ENCODE assay signal across 9 cellular contexts in genomic region chr17:38672788-38673713, GRCh38. TPM values are rescaled to one million over a fixed set of nuclear protein-coding genes. Genes with fewer than 3 reads are reported as not detected.
A peak's percentile ranks its signal among the peaks of the same experiment; 100 is the strongest.
DNase-seq lines count a peak whose midpoint lies in the region; ATAC-seq, FAIRE-seq and TF ChIP-seq lines count a peak whose summit lies in the region.
"Had no signal": no experiment of that assay in that cellular context is flagged by ENCODE, and none has a peak within 500 bp of the region (broad histone marks: within the 10 kb centered on the region; RNA-seq: fewer than 3 reads in every experiment).

No MANE protein-coding gene starts in this region.

- no peak for TF ChIP-seq EP300 in A549 (IDR thresholded peaks at IDR 0.05)

- POLR2A ChIA-PET in A549 (lab: Yijun Ruan, JAX) (no interaction called here), HEK293 (lab: Yijun Ruan, JAX) (no interaction called here)
- POLR2A ChIA-PET in activated naive CD8-positive, alpha-beta T cell treated with anti-CD3 and anti-CD28 coated beads, Interleukin-2, amount 10 ng/mL, durations not matched to agents 7 days and 5 days (lab: Charles Lee): interaction anchor here (1.0 kb wide), 1 partner anchor 55 kb away, joined by 3 read pairs; no protein-coding TSS in a partner anchor

- CTCF ChIA-PET in A549 (lab: Yijun Ruan, JAX) (interaction anchor here (0.7 to 12.7 kb wide), 7 partner anchors 11 to 181 kb away, joined by 3 to 207 read pairs (median 13); partner anchors contain the start of gene SRCIN1), HEK293 (lab: Yijun Ruan, JAX) (interaction anchor here (0.7 to 0.9 kb wide), 2 partner anchors 10 to 73 kb away, joined by 3 read pairs; no protein-coding TSS in a partner anchor)

- no peak for ATAC-seq in A549
- ATAC-seq in activated naive CD8-positive, alpha-beta T cell treated with anti-CD3 and anti-CD28 coated beads, Interleukin-2, amount 10 ng/mL, durations not matched to agents 7 days and 5 days (ENCODE audit: low read depth): no peak
- ATAC-seq in left lung: no peak
- ATAC-seq in HG02571 (IDR thresholded peaks at IDR 0.05; ENCODE audit: unreplicated experiment): no peak

- peaks cover 2% of the 10 kb centered on the region for H3K36me3 Mint-ChIP-seq in activated naive CD8-positive, alpha-beta T cell treated with anti-CD3 and anti-CD28 coated beads, Interleukin-2, amount 10 ng/mL, durations not matched to agents 7 days and 5 days
- no peaks in the 10 kb centered on the region for H3K36me3 Mint-ChIP-seq in mesothelial cell of epicardium

- no peak for TF ChIP-seq RAD21 in A549 (conservative IDR thresholded peaks at IDR 0.05 in 1 of 2, IDR thresholded peaks at IDR 0.05 in 1 of 2)

- peaks cover 31% of the 10 kb centered on the region for H3K4me1 Mint-ChIP-seq in activated naive CD8-positive, alpha-beta T cell treated with anti-CD3 and anti-CD28 coated beads, Interleukin-2, amount 10 ng/mL, durations not matched to agents 7 days and 5 days
- peaks cover 12% of the 10 kb centered on the region for H3K4me1 Mint-ChIP-seq in mesothelial cell of epicardium

- no peak for FAIRE-seq in A549 (lab: Jason Lieb, UNC)

- H3K4me3 ChIP-seq in A549 (peak overlapping the region; percentile 75), HEK293 (ENCODE audit: low read depth, low read length) (no peak overlapping the region), left lung (peak overlapping the region in 1 of 2 donors; percentile 66)

- H3K9me3 ChIP-seq in A549: no peaks in the 10 kb centered on the region
- no peaks in the 10 kb centered on the region for H3K9me3 ChIP-seq in HEK293 (ENCODE audit: control insufficient read depth, insufficient read depth, low read depth, low read length)
- no peaks in the 10 kb centered on the region for H3K9me3 ChIP-seq in left lung

- 81% methylated on average over 39 of the region's 47 CpGs for WGBS in A549 (ENCODE audit: missing lambda C conversion rate)

- H3K4me3 Mint-ChIP-seq in activated naive CD8-positive, alpha-beta T cell treated with anti-CD3 and anti-CD28 coated beads, Interleukin-2, amount 10 ng/mL, durations not matched to agents 7 days and 5 days: peak overlapping the region; percentile 61
- peak overlapping the region; percentile 51 for H3K4me3 Mint-ChIP-seq in mesothelial cell of epicardium

- TF ChIP-seq CTCF in A549 (IDR thresholded peaks at IDR 0.05) (no peak), HEK293 (tag by site-specific recombination; IDR thresholded peaks at IDR 0.05) (no peak), mesothelial cell of epicardium (IDR thresholded peaks at IDR 0.05; ENCODE audit: unreplicated experiment) (no peak), left lung (IDR thresholded peaks at IDR 0.05) (no peak)

- peaks cover 49 to 82% of the 10 kb centered on the region in 2 donors for H3K27me3 ChIP-seq in left lung

- H3K27ac ChIP-seq in A549 (peak overlapping the region in 1 of 2 experiments; percentile 92; a peak in 3 of 6 replicates), HEK293 (ENCODE audit: extremely low read depth, low read depth, low read length) (peak overlapping the region; percentile 8; the same call in 1 of the 2 replicates), left lung (no peak overlapping the region)

- H3K4me1 ChIP-seq in A549: peaks cover 41% of the 10 kb centered on the region
- H3K4me1 ChIP-seq in HEK293 (ENCODE audit: control insufficient read depth, insufficient read depth, low read length): peaks cover 18% of the 10 kb centered on the region
- H3K4me1 ChIP-seq in left lung: peaks cover 15 to 42% of the 10 kb centered on the region in 2 donors

- no peaks in the 10 kb centered on the region for H3K9me3 Mint-ChIP-seq in activated naive CD8-positive, alpha-beta T cell treated with anti-CD3 and anti-CD28 coated beads, Interleukin-2, amount 10 ng/mL, durations not matched to agents 7 days and 5 days
- no peaks in the 10 kb centered on the region for H3K9me3 Mint-ChIP-seq in mesothelial cell of epicardium

- TF ChIP-seq POLR2A in A549 (IDR thresholded peaks at IDR 0.05; ENCODE audit: low read length): no peak

- H3K27ac Mint-ChIP-seq in activated naive CD8-positive, alpha-beta T cell treated with anti-CD3 and anti-CD28 coated beads, Interleukin-2, amount 10 ng/mL, durations not matched to agents 7 days and 5 days: no peak overlapping the region
- no peak overlapping the region for H3K27ac Mint-ChIP-seq in mesothelial cell of epicardium

- H3K36me3 ChIP-seq in HEK293 (ENCODE audit: control insufficient read depth in 2 of 2, insufficient read depth in 1 of 2, low read length in 2 of 2) (no peaks in the 10 kb centered on the region), left lung (no peaks in the 10 kb centered on the region)

- intact Hi-C loops in left lung (cut with DNase I): no loop called here

- H3K27me3 Mint-ChIP-seq in activated naive CD8-positive, alpha-beta T cell treated with anti-CD3 and anti-CD28 coated beads, Interleukin-2, amount 10 ng/mL, durations not matched to agents 7 days and 5 days: peaks cover 43% of the 10 kb centered on the region
- H3K27me3 Mint-ChIP-seq in mesothelial cell of epicardium (ENCODE audit: low read depth): peaks cover 75% of the 10 kb centered on the region

- DNase-seq in A549 (ENCODE audit: low read depth in 1 of 2, low spot score in 1 of 2) (no peak), mesothelial cell of epicardium (ENCODE audit: low spot score in 2 of 2, unreplicated experiment in 2 of 2) (no peak), left lung (no peak), NCI-H510A (lab: John Stamatoyannopoulos, UW) (no peak), CD1c-positive myeloid dendritic cell (ENCODE audit: extremely low spot score) (no peak)
- DNase-seq in activated naive CD8-positive, alpha-beta T cell treated with anti-CD3 and anti-CD28 coated beads, Interleukin-2, amount 10 ng/mL, durations not matched to agents 7 days and 5 days: no peak
- DNase-seq: NCI-H774 had no signal

- peak overlapping the region; percentile 88 for H3K4me2 ChIP-seq in A549

TF ChIP-seq in A549, 52 proteins besides CTCF, POLR2A, EP300 and RAD21:
- no peak for TF ChIP-seq HOXB13 (CRISPR knock-in tag; IDR thresholded peaks at IDR 0.05; ENCODE audit: low read depth)
- no peak for TF ChIP-seq HOXB5 (CRISPR knock-in tag; IDR thresholded peaks at IDR 0.05)
- no peak for TF ChIP-seq RCOR1 (IDR thresholded peaks at IDR 0.05; ENCODE audit: low read depth, low read length)
- TF ChIP-seq, protein P1, sequence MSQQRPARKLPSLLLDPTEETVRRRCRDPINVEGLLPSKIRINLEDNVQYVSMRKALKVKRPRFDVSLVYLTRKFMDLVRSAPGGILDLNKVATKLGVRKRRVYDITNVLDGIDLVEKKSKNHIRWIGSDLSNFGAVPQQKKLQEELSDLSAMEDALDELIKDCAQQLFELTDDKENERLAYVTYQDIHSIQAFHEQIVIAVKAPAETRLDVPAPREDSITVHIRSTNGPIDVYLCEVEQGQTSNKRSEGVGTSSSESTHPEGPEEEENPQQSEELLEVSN (IDR thresholded peaks at IDR 0.05; ENCODE audit: borderline replicate concordance, low read depth): no peak

TF ChIP-seq in HEK293, 187 proteins besides CTCF, POLR2A, EP300 and RAD21 (continues in another document):
- TF ChIP-seq ZBTB17 (tag by site-specific recombination; IDR thresholded peaks at IDR 0.05): no peak
- TF ChIP-seq ZNF658 (tag by site-specific recombination; IDR thresholded peaks at IDR 0.05): no peak
- no peak for TF ChIP-seq ZNF561 (tag by site-specific recombination; IDR thresholded peaks at IDR 0.05; ENCODE audit: borderline replicate concordance)
- TF ChIP-seq, protein P2, sequence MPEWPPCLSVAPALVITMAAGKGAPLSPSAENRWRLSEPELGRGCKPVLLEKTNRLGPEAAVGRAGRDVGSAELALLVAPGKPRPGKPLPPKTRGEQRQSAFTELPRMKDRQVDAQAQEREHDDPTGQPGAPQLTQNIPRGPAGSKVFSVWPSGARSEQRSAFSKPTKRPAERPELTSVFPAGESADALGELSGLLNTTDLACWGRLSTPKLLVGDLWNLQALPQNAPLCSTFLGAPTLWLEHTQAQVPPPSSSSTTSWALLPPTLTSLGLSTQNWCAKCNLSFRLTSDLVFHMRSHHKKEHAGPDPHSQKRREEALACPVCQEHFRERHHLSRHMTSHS (tag by site-specific recombination; IDR thresholded peaks at IDR 0.05): no peak
- TF ChIP-seq GFI1B (tag by site-specific recombination; IDR thresholded peaks at IDR 0.05): no peak
- TF ChIP-seq ZNF394 (tag by site-specific recombination; IDR thresholded peaks at IDR 0.05; ENCODE audit: borderline replicate concordance): no peak

RNA-seq across cellular contexts. Expression of gene EPOP, which starts 1.7 kb away (rescaled TPM):
- polyA plus RNA-seq in A549 (2011; rRNA removed) (4.6 and 5.1 TPM in 2 replicates), A549 (2017; fragmentation: RNase III; extraction: RNeasy Plus Mini Kit Qiagen cat#74134 plus additional on column Dnase treatment) (11.2 to 12.3 TPM (median 12.1 TPM) in 3 replicates)
- polyA plus RNA-seq in A549 (2012; cell fraction: cytosol; rRNA removed): 6.0 and 8.6 TPM in 2 replicates
- 5.4 and 6.3 TPM in 2 replicates for polyA plus RNA-seq in A549 (2012; cell fraction: nucleus; rRNA removed)
- polyA minus RNA-seq in A549 (2011; rRNA and poly(A)+ RNA removed): 4.1 and 4.2 TPM in 2 replicates
- 1 to 10 TPM; 7.2 TPM for total RNA-seq in activated naive CD8-positive, alpha-beta T cell treated with anti-CD3 and anti-CD28 coated beads, Interleukin-2, amount 10 ng/mL, durations not matched to agents 7 days and 5 days
- total RNA-seq in mesothelial cell of epicardium (3.7 to 4.0 TPM (median 3.8 TPM) in 3 replicates), left lung (1 to 10 TPM; 1.5 to 2.1 TPM)

RNA-seq across cellular contexts. Expression of gene MLLT6, which starts 32.0 kb away (rescaled TPM):
- polyA plus RNA-seq in A549 (2011; rRNA removed) (24.2 and 28.9 TPM in 2 replicates), A549 (2017; fragmentation: RNase III; extraction: RNeasy Plus Mini Kit Qiagen cat#74134 plus additional on column Dnase treatment) (24.6 to 29.9 TPM (median 28.3 TPM) in 3 replicates)
- 25.0 and 29.5 TPM in 2 replicates for polyA plus RNA-seq in A549 (2012; cell fraction: cytosol; rRNA removed)
- polyA plus RNA-seq in A549 (2012; cell fraction: nucleus; rRNA removed): 62.5 and 83.6 TPM in 2 replicates
- 37.2 and 41.1 TPM in 2 replicates for polyA minus RNA-seq in A549 (2011; rRNA and poly(A)+ RNA removed)
- 100 to 1,000 TPM; 333 to 343 TPM for total RNA-seq in activated naive CD8-positive, alpha-beta T cell treated with anti-CD3 and anti-CD28 coated beads, Interleukin-2, amount 10 ng/mL, durations not matched to agents 7 days and 5 days
- total RNA-seq in mesothelial cell of epicardium (171 to 184 TPM (median 178 TPM) in 3 replicates), left lung (100 to 1,000 TPM in 1 of 2 donors, 10 to 100 TPM in 1; 80.0 to 102 TPM)

RNA-seq across cellular contexts. Expression of gene CISD3, which starts 57.1 kb away (rescaled TPM):
- polyA plus RNA-seq in A549 (2011; rRNA removed): 24.5 and 32.6 TPM in 2 replicates
- 41.3 and 55.7 TPM in 2 replicates for polyA plus RNA-seq in A549 (2012; cell fraction: cytosol; rRNA removed)
- polyA plus RNA-seq in A549 (2012; cell fraction: nucleus; rRNA removed): 21.1 and 28.7 TPM in 2 replicates
- polyA plus RNA-seq in A549 (2017; fragmentation: RNase III; extraction: RNeasy Plus Mini Kit Qiagen cat#74134 plus additional on column Dnase treatment): 33.0 to 35.4 TPM (median 34.3 TPM) in 3 replicates
- 12.7 and 18.5 TPM in 2 replicates for polyA minus RNA-seq in A549 (2011; rRNA and poly(A)+ RNA removed)
- 10 to 100 TPM; 30.4 to 37.3 TPM for total RNA-seq in activated naive CD8-positive, alpha-beta T cell treated with anti-CD3 and anti-CD28 coated beads, Interleukin-2, amount 10 ng/mL, durations not matched to agents 7 days and 5 days
- 4.6 to 5.6 TPM (median 5.1 TPM) in 3 replicates for total RNA-seq in mesothelial cell of epicardium
- total RNA-seq in left lung: 10 to 100 TPM; 32.9 to 49.2 TPM
